17 cellular contexts compared by ENCODE assay signal in genomic region chr21:26565105-26565504, GRCh38. TPM values are rescaled to one million over a fixed set of nuclear protein-coding genes. Genes with fewer than 3 reads are reported as not detected.
"Had no signal": no experiment of that assay in that cellular context is flagged by ENCODE, and none has a peak within 500 bp of the region (broad histone marks: within the 10 kb centered on the region; RNA-seq: fewer than 3 reads in every experiment).

No MANE protein-coding gene starts in this region.

- H3K9me3 Mint-ChIP-seq: activated naive CD8-positive, alpha-beta T cell treated with anti-CD3 and anti-CD28 coated beads, Interleukin-2, amount 10 ng/mL, durations not matched to agents 7 days and 5 days; nephron had no signal

- H3K9me3 ChIP-seq: stomach, thyroid gland had no signal

- H3K4me1 ChIP-seq: stomach, thyroid gland had no signal

- H3K27ac Mint-ChIP-seq: activated CD8-positive, alpha-beta T cell treated with anti-CD3 and anti-CD28 coated beads, Interleukin-2, amount 10 ng/mL, durations not matched to agents 7 days and 5 days; activated naive CD8-positive, alpha-beta T cell treated with anti-CD3 and anti-CD28 coated beads, Interleukin-2, amount 10 ng/mL, durations not matched to agents 7 days and 5 days; nephron had no signal

- H3K27me3 ChIP-seq: stomach, thyroid gland had no signal

- H3K4me3 Mint-ChIP-seq: activated CD8-positive, alpha-beta T cell treated with anti-CD3 and anti-CD28 coated beads, Interleukin-2, amount 10 ng/mL, durations not matched to agents 7 days and 5 days; activated naive CD8-positive, alpha-beta T cell treated with anti-CD3 and anti-CD28 coated beads, Interleukin-2, amount 10 ng/mL, durations not matched to agents 7 days and 5 days; nephron had no signal

- H3K36me3 ChIP-seq: stomach, thyroid gland had no signal

- H3K36me3 Mint-ChIP-seq: activated naive CD8-positive, alpha-beta T cell treated with anti-CD3 and anti-CD28 coated beads, Interleukin-2, amount 10 ng/mL, durations not matched to agents 7 days and 5 days had no signal

- H3K27ac ChIP-seq: VCaP had no signal

- ATAC-seq: activated CD8-positive, alpha-beta T cell treated with anti-CD3 and anti-CD28 coated beads, Interleukin-2, amount 10 ng/mL, durations not matched to agents 7 days and 5 days had no signal

- DNase-seq: activated CD4-positive, alpha-beta T cell treated with anti-CD3 and anti-CD28 coated beads for 4 hours; activated CD8-positive, alpha-beta memory T cell treated with anti-CD3 and anti-CD28 coated beads, Interleukin-2, amount 50 U/mL, for 48 hours; activated CD8-positive, alpha-beta T cell treated with anti-CD3 and anti-CD28 coated beads, Interleukin-2, amount 10 ng/mL, durations not matched to agents 7 days and 5 days; activated naive CD8-positive, alpha-beta T cell treated with anti-CD3 and anti-CD28 coated beads, Interleukin-2, amount 10 ng/mL, durations not matched to agents 7 days and 5 days; anterior cingulate cortex; foreskin melanocyte; hippocampal formation; kidney glomerular epithelial cell; mesendoderm; stimulated activated CD4-positive, alpha-beta T cell treated with anti-CD3 and anti-CD28 coated beads, Interleukin-15, amount 100 ng/mL, for 24 hours; stimulated activated CD4-positive, alpha-beta T cell treated with anti-CD3 and anti-CD28 coated beads, Interleukin-4, amount 100 ng/mL, for 24 hours; stomach; T1000; thyroid gland had no signal

- H3K4me1 Mint-ChIP-seq: activated naive CD8-positive, alpha-beta T cell treated with anti-CD3 and anti-CD28 coated beads, Interleukin-2, amount 10 ng/mL, durations not matched to agents 7 days and 5 days; nephron had no signal

- H3K4me3 ChIP-seq: stomach, thyroid gland had no signal

RNA-seq across cellular contexts. Expression of gene CYYR1, which starts 8.0 kb away (rescaled TPM):
- total RNA-seq: activated CD8-positive, alpha-beta T cell treated with anti-CD3 and anti-CD28 coated beads, Interleukin-2, amount 10 ng/mL, durations not matched to agents 7 days and 5 days; activated naive CD8-positive, alpha-beta T cell treated with anti-CD3 and anti-CD28 coated beads, Interleukin-2, amount 10 ng/mL, durations not matched to agents 7 days and 5 days; osteoblast had no signal
